Comparison of ENCODE assay signal across 12 cellular contexts in genomic region chr4:173506780-173507211, GRCh38. TPM values are rescaled to one million over a fixed set of nuclear protein-coding genes. Genes with fewer than 3 reads are reported as not detected.
DNase-seq lines count a peak whose midpoint lies in the region; ATAC-seq and TF ChIP-seq lines count a peak whose summit lies in the region.
"Had no signal": no experiment of that assay in that cellular context is flagged by ENCODE, and none has a peak within 500 bp of the region (broad histone marks: within the 10 kb centered on the region; RNA-seq: fewer than 3 reads in every experiment).

No MANE protein-coding gene starts in this region.

- H3K27me3 Mint-ChIP-seq in GM23338 (ENCODE audit: insufficient read depth, low read depth, poor library complexity): peaks cover 100% of the 10 kb centered on the region
- peaks cover 98% of the 10 kb centered on the region for H3K27me3 Mint-ChIP-seq in activated naive CD8-positive, alpha-beta T cell treated with anti-CD3 and anti-CD28 coated beads for 36 hours
- peaks cover 32% of the 10 kb centered on the region for H3K27me3 Mint-ChIP-seq in memory B cell

- H3K4me1 Mint-ChIP-seq in GM23338: peaks cover 52% of the 10 kb centered on the region
- peaks cover 26% of the 10 kb centered on the region for H3K4me1 Mint-ChIP-seq in activated naive CD8-positive, alpha-beta T cell treated with anti-CD3 and anti-CD28 coated beads for 36 hours
- peaks cover 17% of the 10 kb centered on the region for H3K4me1 Mint-ChIP-seq in memory B cell

- no peak overlapping the region for H2AFZ ChIP-seq in GM23338

- TF ChIP-seq CTCF in GM23338 (conservative IDR thresholded peaks at IDR 0.05; ENCODE audit: low read depth in 2 of 2): no peak
- no peak for TF ChIP-seq CTCF in BE2C (IDR thresholded peaks at IDR 0.05; ENCODE audit: low read depth, low read length)

- H3F3A ChIP-seq in GM23338 (replicated peaks; ENCODE audit: low read depth): peaks cover 16% of the 10 kb centered on the region

- no peaks in the 10 kb centered on the region; the same call in 1 of the 2 replicates for H3K9me3 ChIP-seq in BE2C

- H3K27ac Mint-ChIP-seq in GM23338 (no peak overlapping the region), memory B cell (no peak overlapping the region)
- no peak overlapping the region for H3K27ac Mint-ChIP-seq in activated naive CD8-positive, alpha-beta T cell treated with anti-CD3 and anti-CD28 coated beads for 36 hours
- H3K27ac Mint-ChIP-seq: activated T-helper 17 cell treated with anti-CD3 and anti-CD28 coated beads, Interleukin-2, amount 50 U/mL, for 72 hours had no signal

- H3K4me1 ChIP-seq in GM23338 (ENCODE audit: insufficient read depth) (peaks cover 53% of the 10 kb centered on the region), BE2C (peaks cover 14% of the 10 kb centered on the region)

- peak overlapping the region; percentile 74 for H3K4me2 ChIP-seq in GM23338

- no peak overlapping the region for H3K27ac ChIP-seq in GM23338 (ENCODE audit: low read depth)
- H3K27ac ChIP-seq: skin epidermis had no signal

- H3K4me3 ChIP-seq in GM23338 (peak overlapping the region; percentile 50), BE2C (ENCODE audit: low read depth, low read length) (no peak overlapping the region)

- no peaks in the 10 kb centered on the region for H3K36me3 ChIP-seq in GM23338 (ENCODE audit: insufficient read depth)
- H3K36me3 ChIP-seq in BE2C: peaks cover 4% of the 10 kb centered on the region

- H4K20me1 ChIP-seq in GM23338 (replicated peaks; ENCODE audit: insufficient read depth): peaks cover 30% of the 10 kb centered on the region

- no peaks in the 10 kb centered on the region for H3K36me3 Mint-ChIP-seq in GM23338 (ENCODE audit: low read depth)
- H3K36me3 Mint-ChIP-seq in activated naive CD8-positive, alpha-beta T cell treated with anti-CD3 and anti-CD28 coated beads for 36 hours: peaks cover 23% of the 10 kb centered on the region
- no peaks in the 10 kb centered on the region for H3K36me3 Mint-ChIP-seq in memory B cell
- H3K36me3 Mint-ChIP-seq: CD4-positive, alpha-beta memory T cell had no signal

- no peaks in the 10 kb centered on the region for H3K9me2 ChIP-seq in GM23338 (ENCODE audit: insufficient read depth)

- H3K27me3 ChIP-seq in GM23338 (ENCODE audit: insufficient read depth) (peaks cover 100% of the 10 kb centered on the region), BE2C (no peaks in the 10 kb centered on the region)

- ATAC-seq in GM23338 (peak; percentile 16), memory B cell (ENCODE audit: low read depth) (peak; percentile 14)
- no peak for ATAC-seq in activated CD4-positive, CD25-positive, alpha-beta regulatory T cell treated with anti-CD3 and anti-CD28 coated beads, Interleukin-2, amount 50 U/mL, for 24 hours
- ATAC-seq: activated T-helper 17 cell treated with anti-CD3 and anti-CD28 coated beads, Interleukin-2, amount 50 U/mL, for 72 hours had no signal

- H3K4me3 Mint-ChIP-seq in GM23338: peak overlapping the region; percentile 62
- peak overlapping the region; percentile 51 for H3K4me3 Mint-ChIP-seq in activated naive CD8-positive, alpha-beta T cell treated with anti-CD3 and anti-CD28 coated beads for 36 hours
- peak overlapping the region; percentile 64 for H3K4me3 Mint-ChIP-seq in memory B cell
- H3K4me3 Mint-ChIP-seq: activated T-helper 17 cell treated with anti-CD3 and anti-CD28 coated beads, Interleukin-2, amount 50 U/mL, for 72 hours had no signal

- H3K9me3 Mint-ChIP-seq in GM23338: peaks cover 10% of the 10 kb centered on the region; the same call in 2 of the 3 replicates
- H3K9me3 Mint-ChIP-seq in activated naive CD8-positive, alpha-beta T cell treated with anti-CD3 and anti-CD28 coated beads for 36 hours: peaks cover 9% of the 10 kb centered on the region
- H3K9me3 Mint-ChIP-seq in memory B cell: no peaks in the 10 kb centered on the region
- H3K9me3 Mint-ChIP-seq: activated T-helper 17 cell treated with anti-CD3 and anti-CD28 coated beads, Interleukin-2, amount 50 U/mL, for 72 hours had no signal

- H3K79me2 ChIP-seq in GM23338 (replicated peaks; ENCODE audit: insufficient read depth): no peaks in the 10 kb centered on the region

- DNase-seq in COLO668 (lab: John Stamatoyannopoulos, UW; ENCODE audit: unreplicated experiment): peak; percentile 29
- DNase-seq in GM23338 (ENCODE audit: low spot score): peak; percentile 44
- no peak for DNase-seq in activated naive CD8-positive, alpha-beta T cell treated with anti-CD3 and anti-CD28 coated beads for 36 hours
- peak in 1 of 2 donors; percentile 14 for DNase-seq in memory B cell (ENCODE audit: low spot score in 2 of 2)
- no peak for DNase-seq in stimulated activated CD4-positive, alpha-beta T cell treated with anti-CD3 and anti-CD28 coated beads, Interleukin-12 subunit alpha, Interleukin-12 subunit beta, amount 100 ng/mL, for 4 hours
- DNase-seq in BE2C: no peak
- DNase-seq in DMS153 (lab: John Stamatoyannopoulos, UW): no peak
- DNase-seq: CD4-positive, alpha-beta memory T cell; foreskin melanocyte had no signal

TF ChIP-seq in GM23338, 12 proteins besides CTCF, POLR2A, EP300 and RAD21:
- peak; percentile 83 for TF ChIP-seq EZH2phosphoT487 (IDR thresholded peaks at IDR 0.05; ENCODE audit: unreplicated experiment)
- no peak for TF ChIP-seq JUNB (IDR thresholded peaks at IDR 0.05; ENCODE audit: unreplicated experiment)
- peak; percentile 67 for TF ChIP-seq EZH2 (IDR thresholded peaks at IDR 0.05; ENCODE audit: low read depth, unreplicated experiment)

RNA-seq across cellular contexts. Expression of gene HAND2, which starts 23.2 kb away (rescaled TPM):
- not detected in 2 replicates for total RNA-seq in GM23338 (2014; rRNA removed; shearing (Covaris generic))
- polyA plus RNA-seq in GM23338 (2016; fragmentation: Nextera tagmentation; extraction: Ambion mirVana): 0.15 TPM in 1 of 2 replicates, not detected in the other
- total RNA-seq in activated naive CD8-positive, alpha-beta T cell treated with anti-CD3 and anti-CD28 coated beads for 36 hours: not detected
- polyA plus RNA-seq in BE2C (2012; ENCODE audit: insufficient read depth, insufficient read length, low read depth): 244 TPM
- total RNA-seq: activated T-helper 17 cell treated with anti-CD3 and anti-CD28 coated beads, Interleukin-2, amount 50 U/mL, for 72 hours; CD4-positive, alpha-beta memory T cell had no signal
- polyA plus RNA-seq: CD4-positive, alpha-beta memory T cell had no signal

Comparison
In these comparisons a context has a peak if more than half of its experiments do, and no peak if none do; other contexts are left out.
1. DNase-seq: peak in COLO668 (single experiment) and GM23338 (single experiment); none in activated naive CD8-positive, alpha-beta T cell treated with anti-CD3 and anti-CD28 coated beads for 36 hours (single experiment), stimulated activated CD4-positive, alpha-beta T cell treated with anti-CD3 and anti-CD28 coated beads, Interleukin-12 subunit alpha, Interleukin-12 subunit beta, amount 100 ng/mL, for 4 hours (single experiment), BE2C (single experiment) and DMS153 (single experiment).
2. ATAC-seq: peak in GM23338 (single experiment) and memory B cell (single experiment); none in activated CD4-positive, CD25-positive, alpha-beta regulatory T cell treated with anti-CD3 and anti-CD28 coated beads, Interleukin-2, amount 50 U/mL, for 24 hours (0 of 2).
3. Peak in every context shown above with its lines, with median percentiles within 50 percentile points of each other: H3K4me3 Mint-ChIP-seq.